Comparison of ENCODE assay signal across 11 cellular contexts in genomic region chr15:40493089-40493840, GRCh38. TPM values are rescaled to one million over a fixed set of nuclear protein-coding genes. Genes with fewer than 3 reads are reported as not detected.
A peak's percentile ranks its signal among the peaks of the same experiment; 100 is the strongest.
DNase-seq lines count a peak whose midpoint lies in the region; ATAC-seq, FAIRE-seq and TF ChIP-seq lines count a peak whose summit lies in the region.
"Had no signal": no experiment of that assay in that cellular context is flagged by ENCODE, and none has a peak within 500 bp of the region (broad histone marks: within the 10 kb centered on the region; RNA-seq: fewer than 3 reads in every experiment).

No MANE protein-coding gene starts in this region.

- no peaks in the 10 kb centered on the region for H3K4me1 ChIP-seq in small intestine (ENCODE audit: control insufficient read depth in 2 of 2, insufficient read depth in 1 of 2, low read depth in 1 of 2, low read length in 1 of 2)
- H3K4me1 ChIP-seq: vagina had no signal

- no peaks in the 10 kb centered on the region for H3K9me3 ChIP-seq in small intestine (ENCODE audit: control insufficient read depth, low read depth)
- H3K9me3 ChIP-seq: vagina had no signal

- H3K4me3 Mint-ChIP-seq in natural killer cell treated with Interleukin-12 subunit alpha and Interleukin-12 subunit beta and Interleukin-15 and Interleukin-18, amount 100 ng/mL, for 72 hours, result peak overlapping the region; percentile 36
- H3K4me3 Mint-ChIP-seq in glutamatergic neuron (ENCODE audit: unreplicated experiment), result no peak overlapping the region
- H3K4me3 Mint-ChIP-seq: neural crest cell had no signal

- H3K9me3 Mint-ChIP-seq in natural killer cell treated with Interleukin-12 subunit alpha and Interleukin-12 subunit beta and Interleukin-15 and Interleukin-18, amount 100 ng/mL, for 72 hours, result no peaks in the 10 kb centered on the region
- no peaks in the 10 kb centered on the region for H3K9me3 Mint-ChIP-seq in glutamatergic neuron (ENCODE audit: unreplicated experiment)
- H3K9me3 Mint-ChIP-seq: neural crest cell had no signal

- peak overlapping the region; percentile 16 to 27 for H3K27ac Mint-ChIP-seq in natural killer cell treated with Interleukin-12 subunit alpha and Interleukin-12 subunit beta and Interleukin-15 and Interleukin-18, amount 100 ng/mL, for 72 hours
- no peak overlapping the region for H3K27ac Mint-ChIP-seq in glutamatergic neuron (ENCODE audit: unreplicated experiment)

- H3K27me3 Mint-ChIP-seq in natural killer cell treated with Interleukin-12 subunit alpha and Interleukin-12 subunit beta and Interleukin-15 and Interleukin-18, amount 100 ng/mL, for 72 hours, result peaks cover 6 to 12% of the 10 kb centered on the region in 2 donors
- H3K27me3 Mint-ChIP-seq in glutamatergic neuron (ENCODE audit: unreplicated experiment), result no peaks in the 10 kb centered on the region

- no peaks in the 10 kb centered on the region for H3K36me3 ChIP-seq in small intestine (ENCODE audit: control insufficient read depth in 2 of 2, insufficient read depth in 2 of 2, low read length in 2 of 2)
- H3K36me3 ChIP-seq: vagina had no signal

- FAIRE-seq in RCC 7860 (lab: Jason Lieb, UNC) (no peak), small intestine (lab: Jason Lieb, UNC) (no peak)

- DNase-seq in DMS79 treated with DMSO at 0.1 percent for 48 hours (lab: John Stamatoyannopoulos, UW), result peak; percentile 45
- DNase-seq in RCC 7860 (ENCODE audit: low spot score), result peak; percentile 13
- peak; percentile 47 for DNase-seq in activated T-cell treated with anti-CD3 and anti-CD28 coated beads for 4 hours
- DNase-seq in natural killer cell treated with Interleukin-12 subunit alpha and Interleukin-12 subunit beta and Interleukin-15 and Interleukin-18, amount 100 ng/mL, for 72 hours (ENCODE audit: low spot score), result no peak
- no peak for DNase-seq in glutamatergic neuron
- DNase-seq in dorsolateral prefrontal cortex, result no peak
- no peak for DNase-seq in small intestine
- no peak for DNase-seq in NCI-H524 (lab: John Stamatoyannopoulos, UW)
- DNase-seq: DMS153 had no signal

- TF ChIP-seq CTCF in glutamatergic neuron (IDR thresholded peaks at IDR 0.05; ENCODE audit: partially characterized antibody, unreplicated experiment), result no peak
- TF ChIP-seq CTCF in dorsolateral prefrontal cortex (IDR thresholded peaks at IDR 0.05 in 54 of 56, conservative IDR thresholded peaks at IDR 0.05 in 2 of 56; ENCODE audit: low read depth in 1 of 56, partially characterized antibody in 56 of 56), result no peak

- peaks cover 15 to 18% of the 10 kb centered on the region in 2 donors for H3K4me1 Mint-ChIP-seq in natural killer cell treated with Interleukin-12 subunit alpha and Interleukin-12 subunit beta and Interleukin-15 and Interleukin-18, amount 100 ng/mL, for 72 hours (ENCODE audit: low read depth in 2 of 2)
- no peaks in the 10 kb centered on the region for H3K4me1 Mint-ChIP-seq in glutamatergic neuron (ENCODE audit: low read depth, unreplicated experiment)

- no peak overlapping the region for H3K4me3 ChIP-seq in dorsolateral prefrontal cortex
- no peak overlapping the region for H3K4me3 ChIP-seq in small intestine (ENCODE audit: low read depth in 1 of 2, low read length in 2 of 2)
- H3K4me3 ChIP-seq: vagina had no signal

- H3K27ac ChIP-seq in dorsolateral prefrontal cortex (no peak overlapping the region), small intestine (ENCODE audit: low read depth in 1 of 2, low read length in 1 of 2) (no peak overlapping the region)
- H3K27ac ChIP-seq: vagina had no signal

- intact Hi-C loops in dorsolateral prefrontal cortex (cut with DNase I), result no loop called here

- 72 to 78% (median 72%) methylated on average over 8 of the region's 8 CpGs for WGBS in small intestine, 3 donors

- peak; percentile 75 to 84 for ATAC-seq in natural killer cell treated with Interleukin-12 subunit alpha and Interleukin-12 subunit beta and Interleukin-15 and Interleukin-18, amount 100 ng/mL, for 72 hours

- H3K27me3 ChIP-seq in dorsolateral prefrontal cortex (peaks cover 0 to 5% (median 0%) of the 10 kb centered on the region in 45 donors), small intestine (ENCODE audit: control insufficient read depth in 2 of 2, insufficient read depth in 2 of 2, low read length in 2 of 2) (no peaks in the 10 kb centered on the region)
- H3K27me3 ChIP-seq: vagina had no signal

- no peaks in the 10 kb centered on the region for H3K36me3 Mint-ChIP-seq in natural killer cell treated with Interleukin-12 subunit alpha and Interleukin-12 subunit beta and Interleukin-15 and Interleukin-18, amount 100 ng/mL, for 72 hours
- no peaks in the 10 kb centered on the region for H3K36me3 Mint-ChIP-seq in glutamatergic neuron (ENCODE audit: unreplicated experiment)

RNA-seq across cellular contexts. Expression of gene CHST14, which starts 22.5 kb away (rescaled TPM):
- 10 to 100 TPM in 1 of 2 donors, 1 to 10 TPM in 1; 9.1 to 14.7 TPM for total RNA-seq in natural killer cell treated with Interleukin-12 subunit alpha and Interleukin-12 subunit beta and Interleukin-15 and Interleukin-18, amount 100 ng/mL, for 72 hours
- 3.9 TPM for total RNA-seq in glutamatergic neuron (ENCODE audit: unreplicated experiment)
- 1 to 10 TPM; 2.2 to 8.4 (median 3.9) TPM for total RNA-seq in dorsolateral prefrontal cortex
- polyA plus RNA-seq in small intestine, result 1 to 10 TPM in 2 of 3 donors, under 1 TPM in 1; 0.45 to 6.3 (median 1.1) TPM

RNA-seq across cellular contexts. Expression of gene BAHD1, which starts 52.5 kb away (rescaled TPM):
- 10 to 100 TPM; 27.9 to 29.2 TPM for total RNA-seq in natural killer cell treated with Interleukin-12 subunit alpha and Interleukin-12 subunit beta and Interleukin-15 and Interleukin-18, amount 100 ng/mL, for 72 hours
- 29.9 TPM for total RNA-seq in glutamatergic neuron (ENCODE audit: unreplicated experiment)
- 10 to 100 TPM; 16.2 to 33.8 (median 21.3) TPM for total RNA-seq in dorsolateral prefrontal cortex
- polyA plus RNA-seq in small intestine, result 10 to 100 TPM; 10.7 to 13.3 (median 11.6) TPM

Comparison
In these comparisons a context has a peak if more than half of its experiments do, and no peak if none do; other contexts are left out.
1. DNase-seq: peak in DMS79 treated with DMSO at 0.1 percent for 48 hours (single experiment), RCC 7860 (single experiment) and activated T-cell treated with anti-CD3 and anti-CD28 coated beads for 4 hours (single experiment); none in natural killer cell treated with Interleukin-12 subunit alpha and Interleukin-12 subunit beta and Interleukin-15 and Interleukin-18, amount 100 ng/mL, for 72 hours (single experiment), glutamatergic neuron (single experiment), dorsolateral prefrontal cortex (0 of 10), small intestine (single experiment) and NCI-H524 (0 of 2).